Comparison of ENCODE assay signal across 22 cellular contexts in the genomic region with DNA sequence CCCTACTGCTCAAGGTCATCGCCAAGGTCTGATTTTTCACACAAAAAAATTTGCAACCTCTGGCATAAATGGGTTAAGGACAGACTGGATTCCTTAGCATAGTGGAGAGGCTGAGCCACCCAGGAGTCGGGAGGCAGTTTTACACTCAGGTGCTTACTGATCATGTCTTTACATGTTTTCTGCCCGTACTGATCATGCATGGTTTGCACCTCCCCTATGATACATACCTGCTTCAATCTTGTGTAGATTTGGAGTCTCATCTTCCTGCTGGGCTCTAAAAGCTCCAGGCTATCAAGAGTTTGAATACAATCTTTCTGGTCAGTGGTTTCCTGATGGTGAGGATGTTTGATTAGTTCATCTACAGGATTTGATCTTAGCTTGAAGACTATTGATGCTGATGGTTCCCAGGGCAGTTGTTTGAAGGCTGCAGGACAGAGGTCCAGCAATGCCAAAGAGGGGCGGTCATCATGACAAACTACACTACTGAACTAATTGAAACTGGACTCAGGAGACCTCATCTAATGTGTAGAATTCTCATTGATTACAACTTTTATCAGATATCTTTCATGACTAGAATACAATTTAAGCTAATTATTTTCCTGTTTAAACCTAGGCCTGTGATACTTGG. TPM values are rescaled to one million over a fixed set of nuclear protein-coding genes. Genes with fewer than 3 reads are reported as not detected.
DNase-seq lines count a peak whose midpoint lies in the region; ATAC-seq, FAIRE-seq and TF ChIP-seq lines count a peak whose summit lies in the region.
"Had no signal": no experiment of that assay in that cellular context is flagged by ENCODE, and none has a peak within 500 bp of the region (broad histone marks: within the 10 kb centered on the region; RNA-seq: fewer than 3 reads in every experiment).

No MANE protein-coding gene starts in this region.

- no peak overlapping the region for H3K4me2 ChIP-seq in HepG2 (ENCODE audit: low read depth, low read length)

- no TSS peak for BruUV-seq in HepG2 (replicated peaks; lab: Mats Ljungman, UMichigan)

- H3K27me3 ChIP-seq in HepG2 (ENCODE audit: control insufficient read depth in 1 of 2, insufficient read depth in 2 of 2, low read length in 2 of 2) (no peaks in the 10 kb centered on the region), right lobe of liver (no peaks in the 10 kb centered on the region)
- H3K27me3 ChIP-seq: ascending aorta, heart right ventricle, MG63, sigmoid colon had no signal

- peaks cover 3% of the 10 kb centered on the region; the same call in 1 of the 2 replicates for H4K20me1 ChIP-seq in HepG2 (ENCODE audit: insufficient read depth, low read length)

- peaks cover 20% of the 10 kb centered on the region for H3K4me1 Mint-ChIP-seq in activated CD4-positive, alpha-beta memory T cell treated with anti-CD3 and anti-CD28 coated beads for 36 hours (ENCODE audit: low read depth)
- peaks cover 10% of the 10 kb centered on the region for H3K4me1 Mint-ChIP-seq in type B pancreatic cell (ENCODE audit: unreplicated experiment)

- TF ChIP-seq EP300 in HepG2 (IDR thresholded peaks at IDR 0.05; ENCODE audit: low read depth in 2 of 2, low read length in 2 of 2) (no peak), HepG2 (CRISPR knock-in tag; IDR thresholded peaks at IDR 0.05; ENCODE audit: borderline replicate concordance) (no peak)

- no peaks in the 10 kb centered on the region for H3K27me3 Mint-ChIP-seq in activated CD4-positive, alpha-beta memory T cell treated with anti-CD3 and anti-CD28 coated beads for 36 hours
- H3K27me3 Mint-ChIP-seq in type B pancreatic cell = no peaks in the 10 kb centered on the region

- FAIRE-seq in HepG2 (lab: Jason Lieb, UNC) = no peak
- FAIRE-seq: H54, HTR-8/SVneo had no signal

- H3K36me3 Mint-ChIP-seq in activated CD4-positive, alpha-beta memory T cell treated with anti-CD3 and anti-CD28 coated beads for 36 hours = peaks cover 59% of the 10 kb centered on the region
- peaks cover 50% of the 10 kb centered on the region for H3K36me3 Mint-ChIP-seq in type B pancreatic cell

- TF ChIP-seq CTCF in HepG2 (CRISPR knock-in tag; IDR thresholded peaks at IDR 0.05) (no peak), right lobe of liver (IDR thresholded peaks at IDR 0.05) (no peak), type B pancreatic cell (conservative IDR thresholded peaks at IDR 0.05) (no peak)

- intact Hi-C loops in HepG2 (cut with micrococcal nuclease; ENCODE audit: unreplicated experiment) = no loop called here
- intact Hi-C loops in right lobe of liver (cut with DNase I) = no loop called here
- intact Hi-C loops in activated CD4-positive, alpha-beta memory T cell treated with anti-CD3 and anti-CD28 coated beads for 36 hours (cut with micrococcal nuclease) = no loop called here

- H3K9me3 ChIP-seq in HepG2 (ENCODE audit: low read length) (no peaks in the 10 kb centered on the region), right lobe of liver (no peaks in the 10 kb centered on the region)
- H3K9me3 ChIP-seq: ascending aorta, heart right ventricle, MG63, sigmoid colon had no signal

- H3K36me3 ChIP-seq in HepG2 (replicated peaks in 1 of 2; ENCODE audit: control insufficient read depth in 1 of 2, insufficient read depth in 2 of 2, low read length in 2 of 2) (peaks cover 29 to 77% of the 10 kb centered on the region in 2 experiments), right lobe of liver (peaks cover 0 to 94% (median 37%) of the 10 kb centered on the region in 4 donors)

- peaks cover 24% of the 10 kb centered on the region for H3K79me2 ChIP-seq in HepG2 (ENCODE audit: insufficient read depth, low read length)

- in situ Hi-C loops in HepG2 (cut with HindIII; ENCODE audit: extremely low pct_ligation_motif_present, low pct_unique_long_range_greater_than_20kb) = no loop called here

- POLR2A ChIA-PET in HepG2 (lab: Yijun Ruan, JAX) = interaction anchor here (0.5 to 5.4 kb wide), 4 partner anchors 13 to 61 kb away, joined by 3 to 30 read pairs (median 6); a partner anchor contains a TSS
- POLR2A ChIA-PET in activated CD4-positive, alpha-beta memory T cell treated with anti-CD3 and anti-CD28 coated beads for 36 hours (lab: Charles Lee) = interaction anchor here (1.3 to 1.5 kb wide), 2 partner anchors 11 to 21 kb away, joined by 3 to 5 read pairs; no protein-coding TSS in a partner anchor

- peak overlapping the region; percentile 1 for H3K27ac ChIP-seq in HepG2 (ENCODE audit: extremely low read length, insufficient read depth, low read length)
- H3K27ac ChIP-seq in right lobe of liver = no peak overlapping the region
- H3K27ac ChIP-seq in epithelial cell of prostate = peak overlapping the region; percentile 77
- H3K27ac ChIP-seq: ascending aorta, heart right ventricle, sigmoid colon had no signal

- 97% methylated on average over 4 of the region's 4 CpGs for WGBS in HepG2 (ENCODE audit: low lambda C conversion rate)
- 72% methylated on average over 3 of the region's 4 CpGs for WGBS in right lobe of liver (ENCODE audit: insufficient coverage, low coverage, low lambda C conversion rate, missing lambda C conversion rate)

- no peaks in the 10 kb centered on the region for H3K9me3 Mint-ChIP-seq in activated CD4-positive, alpha-beta memory T cell treated with anti-CD3 and anti-CD28 coated beads for 36 hours
- H3K9me3 Mint-ChIP-seq in type B pancreatic cell = no peaks in the 10 kb centered on the region
- H3K9me3 Mint-ChIP-seq: activated T-helper 1 cell treated with anti-CD3 and anti-CD28 coated beads, Interleukin-12 subunit alpha, Interleukin-12 subunit beta, Interleukin-2, Interleukin-4 antibody, amounts not matched to agents 30 ng/mL and 10 ng/mL and 1 ng/mL, durations not matched to agents 14 hours and 24 hours and 36 hours had no signal

- CTCF ChIA-PET in HepG2 (lab: Yijun Ruan, JAX; ENCODE audit: low intra/inter-chr PET ratio, low total read pairs) = no interaction called here
- CTCF ChIA-PET in activated CD4-positive, alpha-beta memory T cell treated with anti-CD3 and anti-CD28 coated beads for 36 hours (lab: Charles Lee) = no interaction called here

- H2AFZ ChIP-seq in HepG2 (ENCODE audit: low read length) = no peak overlapping the region

- no peak overlapping the region for H3K4me3 ChIP-seq in HepG2 (replicated peaks in 1 of 3; ENCODE audit: insufficient read depth in 1 of 3, low read depth in 2 of 3, low read length in 3 of 3)
- H3K4me3 ChIP-seq in right lobe of liver = no peak overlapping the region
- H3K4me3 ChIP-seq: ascending aorta, heart right ventricle, MG63, sigmoid colon had no signal

- TF ChIP-seq POLR2A in HepG2 (IDR thresholded peaks at IDR 0.05; ENCODE audit: insufficient read depth in 1 of 2, low read depth in 2 of 2, low read length in 2 of 2) (no peak; a peak in 1 of 4 replicates), right lobe of liver (IDR thresholded peaks at IDR 0.05) (no peak)

- no peak overlapping the region for H3K9ac ChIP-seq in HepG2 (ENCODE audit: insufficient read depth, low read depth, low read length)

- H3K4me1 ChIP-seq in HepG2 (ENCODE audit: insufficient read depth, low read length) (peaks cover 28% of the 10 kb centered on the region), right lobe of liver (peaks cover 0 to 2% (median 0%) of the 10 kb centered on the region in 4 donors)

- no peak overlapping the region for H3K4me3 Mint-ChIP-seq in activated CD4-positive, alpha-beta memory T cell treated with anti-CD3 and anti-CD28 coated beads for 36 hours
- no peak overlapping the region for H3K4me3 Mint-ChIP-seq in type B pancreatic cell
- H3K4me3 Mint-ChIP-seq: activated T-helper 1 cell treated with anti-CD3 and anti-CD28 coated beads, Interleukin-12 subunit alpha, Interleukin-12 subunit beta, Interleukin-2, Interleukin-4 antibody, amounts not matched to agents 30 ng/mL and 10 ng/mL and 1 ng/mL, durations not matched to agents 14 hours and 24 hours and 36 hours had no signal

- DNase-seq in HepG2 (ENCODE audit: low spot score) (no peak), right lobe of liver (no peak), epithelial cell of prostate (ENCODE audit: low read depth, low spot score) (peak; percentile 70), type B pancreatic cell (ENCODE audit: extremely low spot score, unreplicated experiment) (no peak), DMS153 treated with DMSO at 0.1 percent for 48 hours (lab: John Stamatoyannopoulos, UW; ENCODE audit: unreplicated experiment) (no peak), H4 (ENCODE audit: low spot score) (no peak)
- DNase-seq in activated CD4-positive, alpha-beta memory T cell treated with anti-CD3 and anti-CD28 coated beads for 36 hours = no peak
- DNase-seq in stimulated activated CD4-positive, alpha-beta T cell treated with anti-CD3 and anti-CD28 coated beads, Interleukin-2, amount 100 ng/mL, for 48 hours = no peak
- DNase-seq: activated CD4-positive, alpha-beta T cell treated with anti-CD3 and anti-CD28 coated beads for 1 hour; COR-L47; heart right ventricle; kidney glomerular epithelial cell; MG63; NCI-H187 treated with DMSO at 0.1 percent for 48 hours; NCI-H446; nucleus accumbens; SHP77 treated with DMSO at 0.1 percent for 48 hours; sigmoid colon had no signal

- H3K27ac Mint-ChIP-seq in activated CD4-positive, alpha-beta memory T cell treated with anti-CD3 and anti-CD28 coated beads for 36 hours = peak overlapping the region; percentile 59
- peak overlapping the region; percentile 66 for H3K27ac Mint-ChIP-seq in type B pancreatic cell

- no peak for TF ChIP-seq RAD21 in HepG2 (CRISPR knock-in tag; IDR thresholded peaks at IDR 0.05)

- ATAC-seq in HepG2 = peak; percentile 26
- no peak for ATAC-seq in right lobe of liver
- ATAC-seq: heart right ventricle had no signal

RNA-seq across cellular contexts. Expression of a gene that starts 6.9 kb away (rescaled TPM):
- total RNA-seq in HepG2 (2016; rRNA removed; fragmentation: Illumina TruSeq; extraction: Trizol) = 631 and 680 TPM in 2 replicates
- total RNA-seq in HepG2 (2016; cell fraction: cytosol; rRNA removed; fragmentation: Illumina TruSeq; extraction: Trizol; ENCODE audit: low read depth) = 223 and 253 TPM in 2 replicates
- 605 and 675 TPM in 2 replicates for total RNA-seq in HepG2 (2016; cell fraction: insoluble cytoplasmic fraction; rRNA removed; fragmentation: Illumina TruSeq; extraction: Trizol)
- 338 and 363 TPM in 2 replicates for total RNA-seq in HepG2 (2016; cell fraction: membrane; rRNA removed; fragmentation: Illumina TruSeq; extraction: Trizol)
- 227 and 273 TPM in 2 replicates for total RNA-seq in HepG2 (2016; cell fraction: nucleus; rRNA removed; fragmentation: Illumina TruSeq; extraction: Trizol)
- polyA plus RNA-seq in HepG2 (2011; rRNA removed) = 143 and 219 TPM in 2 replicates
- polyA plus RNA-seq in HepG2 (2011; cell fraction: cytosol; rRNA removed) = 153 and 205 TPM in 2 replicates
- polyA plus RNA-seq in HepG2 (2011; cell fraction: nucleus; rRNA removed) = 59.5 and 75.2 TPM in 2 replicates
- 262 and 271 TPM in 2 replicates for polyA plus RNA-seq in HepG2 (2012)
- 208 and 216 TPM in 2 replicates for polyA plus RNA-seq in HepG2 (2016; cell fraction: cytosol; fragmentation: Illumina TruSeq; extraction: Trizol; ENCODE audit: low read depth)
- polyA plus RNA-seq in HepG2 (2016; cell fraction: insoluble cytoplasmic fraction; fragmentation: Illumina TruSeq; extraction: Trizol; ENCODE audit: low read depth) = 559 and 587 TPM in 2 replicates
- polyA plus RNA-seq in HepG2 (2016; cell fraction: membrane; fragmentation: Illumina TruSeq; extraction: Trizol; ENCODE audit: low read depth) = 287 and 298 TPM in 2 replicates
- polyA plus RNA-seq in HepG2 (2016; cell fraction: nucleus; fragmentation: Illumina TruSeq; extraction: Trizol; ENCODE audit: insufficient read depth, low read depth) = 354 and 385 TPM in 2 replicates
- 48.7 and 110 TPM in 2 replicates for polyA minus RNA-seq in HepG2 (2011; rRNA and poly(A)+ RNA removed; ENCODE audit: low replicate concordance)
- polyA minus RNA-seq in HepG2 (2011; cell fraction: cytosol; rRNA and poly(A)+ RNA removed) = 109 and 144 TPM in 2 replicates
- 43.8 and 49.1 TPM in 2 replicates for polyA minus RNA-seq in HepG2 (2011; cell fraction: nucleus; rRNA and poly(A)+ RNA removed)
- 100 to 1,000 TPM in 2 of 6 experiments, 10 to 100 TPM in 4; 60.2 to 163 (median 67.6) TPM for total RNA-seq in right lobe of liver
- total RNA-seq in activated CD4-positive, alpha-beta memory T cell treated with anti-CD3 and anti-CD28 coated beads for 36 hours = 100 to 1,000 TPM; 342 TPM
- 143 and 153 TPM in 2 replicates for total RNA-seq in type B pancreatic cell (ENCODE audit: low replicate concordance)
- 273 and 317 TPM in 2 replicates for total RNA-seq in H4 (2014; rRNA removed; shearing (Covaris generic))

RNA-seq across cellular contexts. Expression of a gene that starts 12.1 kb away (rescaled TPM):
- total RNA-seq in HepG2 (2016; rRNA removed; fragmentation: Illumina TruSeq; extraction: Trizol) (54.7 and 58.5 TPM in 2 replicates), right lobe of liver (10 to 100 TPM; 11.5 to 21.4 (median 14.8) TPM), type B pancreatic cell (ENCODE audit: low replicate concordance) (65.2 and 70.8 TPM in 2 replicates)
- 16.2 and 18.9 TPM in 2 replicates for total RNA-seq in HepG2 (2016; cell fraction: cytosol; rRNA removed; fragmentation: Illumina TruSeq; extraction: Trizol; ENCODE audit: low read depth)
- 54.9 and 62.0 TPM in 2 replicates for total RNA-seq in HepG2 (2016; cell fraction: insoluble cytoplasmic fraction; rRNA removed; fragmentation: Illumina TruSeq; extraction: Trizol)
- 22.7 and 27.6 TPM in 2 replicates for total RNA-seq in HepG2 (2016; cell fraction: membrane; rRNA removed; fragmentation: Illumina TruSeq; extraction: Trizol)
- 50.9 and 60.8 TPM in 2 replicates for total RNA-seq in HepG2 (2016; cell fraction: nucleus; rRNA removed; fragmentation: Illumina TruSeq; extraction: Trizol)
- polyA plus RNA-seq in HepG2 (2011; rRNA removed) = 36.3 and 42.1 TPM in 2 replicates
- polyA plus RNA-seq in HepG2 (2011; cell fraction: cytosol; rRNA removed) = 26.3 and 28.2 TPM in 2 replicates
- polyA plus RNA-seq in HepG2 (2011; cell fraction: nucleus; rRNA removed) = 40.9 and 53.2 TPM in 2 replicates
- 28.1 and 30.8 TPM in 2 replicates for polyA plus RNA-seq in HepG2 (2012)
- polyA plus RNA-seq in HepG2 (2016; cell fraction: cytosol; fragmentation: Illumina TruSeq; extraction: Trizol; ENCODE audit: low read depth) = 10.1 TPM in 2 replicates
- 44.0 and 48.5 TPM in 2 replicates for polyA plus RNA-seq in HepG2 (2016; cell fraction: insoluble cytoplasmic fraction; fragmentation: Illumina TruSeq; extraction: Trizol; ENCODE audit: low read depth)
- 14.2 and 15.2 TPM in 2 replicates for polyA plus RNA-seq in HepG2 (2016; cell fraction: membrane; fragmentation: Illumina TruSeq; extraction: Trizol; ENCODE audit: low read depth)
- 80.1 and 81.6 TPM in 2 replicates for polyA plus RNA-seq in HepG2 (2016; cell fraction: nucleus; fragmentation: Illumina TruSeq; extraction: Trizol; ENCODE audit: insufficient read depth, low read depth)
- 19.9 and 28.3 TPM in 2 replicates for polyA minus RNA-seq in HepG2 (2011; rRNA and poly(A)+ RNA removed; ENCODE audit: low replicate concordance)
- polyA minus RNA-seq in HepG2 (2011; cell fraction: cytosol; rRNA and poly(A)+ RNA removed) = 7.7 and 10.6 TPM in 2 replicates
- polyA minus RNA-seq in HepG2 (2011; cell fraction: nucleus; rRNA and poly(A)+ RNA removed) = 50.2 and 57.8 TPM in 2 replicates
- total RNA-seq in activated CD4-positive, alpha-beta memory T cell treated with anti-CD3 and anti-CD28 coated beads for 36 hours = 10 to 100 TPM; 51.7 to 53.4 TPM
- 34.8 and 43.2 TPM in 2 replicates for total RNA-seq in H4 (2014; rRNA removed; shearing (Covaris generic))

RNA-seq across cellular contexts. Expression of a gene that starts 12.6 kb away (rescaled TPM):
- total RNA-seq in HepG2 (2016; rRNA removed; fragmentation: Illumina TruSeq; extraction: Trizol) (130 and 170 TPM in 2 replicates), right lobe of liver (10 to 100 TPM; 27.7 to 76.1 (median 52.3) TPM), type B pancreatic cell (ENCODE audit: low replicate concordance) (58.8 and 72.4 TPM in 2 replicates)
- total RNA-seq in HepG2 (2016; cell fraction: cytosol; rRNA removed; fragmentation: Illumina TruSeq; extraction: Trizol; ENCODE audit: low read depth) = 30.4 and 32.6 TPM in 2 replicates
- 132 and 163 TPM in 2 replicates for total RNA-seq in HepG2 (2016; cell fraction: insoluble cytoplasmic fraction; rRNA removed; fragmentation: Illumina TruSeq; extraction: Trizol)
- 54.6 and 60.9 TPM in 2 replicates for total RNA-seq in HepG2 (2016; cell fraction: membrane; rRNA removed; fragmentation: Illumina TruSeq; extraction: Trizol)
- 87.9 and 98.8 TPM in 2 replicates for total RNA-seq in HepG2 (2016; cell fraction: nucleus; rRNA removed; fragmentation: Illumina TruSeq; extraction: Trizol)
- polyA plus RNA-seq in HepG2 (2011; rRNA removed) = 39.5 and 48.2 TPM in 2 replicates
- 35.2 and 42.9 TPM in 2 replicates for polyA plus RNA-seq in HepG2 (2011; cell fraction: cytosol; rRNA removed)
- 42.5 and 45.9 TPM in 2 replicates for polyA plus RNA-seq in HepG2 (2011; cell fraction: nucleus; rRNA removed)
- polyA plus RNA-seq in HepG2 (2012) = 39.2 and 40.9 TPM in 2 replicates
- polyA plus RNA-seq in HepG2 (2016; cell fraction: cytosol; fragmentation: Illumina TruSeq; extraction: Trizol; ENCODE audit: low read depth) = 17.3 and 19.0 TPM in 2 replicates
- polyA plus RNA-seq in HepG2 (2016; cell fraction: insoluble cytoplasmic fraction; fragmentation: Illumina TruSeq; extraction: Trizol; ENCODE audit: low read depth) = 131 and 155 TPM in 2 replicates
- polyA plus RNA-seq in HepG2 (2016; cell fraction: membrane; fragmentation: Illumina TruSeq; extraction: Trizol; ENCODE audit: low read depth) = 25.3 and 31.8 TPM in 2 replicates
- polyA plus RNA-seq in HepG2 (2016; cell fraction: nucleus; fragmentation: Illumina TruSeq; extraction: Trizol; ENCODE audit: insufficient read depth, low read depth) = 71.1 and 89.9 TPM in 2 replicates
- 74.6 and 180 TPM in 2 replicates for polyA minus RNA-seq in HepG2 (2011; rRNA and poly(A)+ RNA removed; ENCODE audit: low replicate concordance)
- 43.0 and 46.7 TPM in 2 replicates for polyA minus RNA-seq in HepG2 (2011; cell fraction: cytosol; rRNA and poly(A)+ RNA removed)
- polyA minus RNA-seq in HepG2 (2011; cell fraction: nucleus; rRNA and poly(A)+ RNA removed) = 105 and 113 TPM in 2 replicates
- 100 to 1,000 TPM; 110 to 113 TPM for total RNA-seq in activated CD4-positive, alpha-beta memory T cell treated with anti-CD3 and anti-CD28 coated beads for 36 hours
- 90.5 and 127 TPM in 2 replicates for total RNA-seq in H4 (2014; rRNA removed; shearing (Covaris generic))

RNA-seq across cellular contexts. Expression of a gene that starts 36.7 kb away (rescaled TPM):
- total RNA-seq in HepG2 (2016; rRNA removed; fragmentation: Illumina TruSeq; extraction: Trizol) (20.1 and 34.8 TPM in 2 replicates), right lobe of liver (1 to 10 TPM; 6.4 to 10.0 (median 7.2) TPM), type B pancreatic cell (ENCODE audit: low replicate concordance) (14.6 and 26.2 TPM in 2 replicates)
- 12.8 and 14.6 TPM in 2 replicates for total RNA-seq in HepG2 (2016; cell fraction: cytosol; rRNA removed; fragmentation: Illumina TruSeq; extraction: Trizol; ENCODE audit: low read depth)
- 20.9 and 31.1 TPM in 2 replicates for total RNA-seq in HepG2 (2016; cell fraction: insoluble cytoplasmic fraction; rRNA removed; fragmentation: Illumina TruSeq; extraction: Trizol)
- total RNA-seq in HepG2 (2016; cell fraction: membrane; rRNA removed; fragmentation: Illumina TruSeq; extraction: Trizol) = 16.8 and 16.9 TPM in 2 replicates
- total RNA-seq in HepG2 (2016; cell fraction: nucleus; rRNA removed; fragmentation: Illumina TruSeq; extraction: Trizol) = 20.4 and 22.7 TPM in 2 replicates
- polyA plus RNA-seq in HepG2 (2011; rRNA removed) = 15.5 and 18.4 TPM in 2 replicates
- 11.2 and 12.3 TPM in 2 replicates for polyA plus RNA-seq in HepG2 (2011; cell fraction: cytosol; rRNA removed)
- 20.2 and 22.4 TPM in 2 replicates for polyA plus RNA-seq in HepG2 (2011; cell fraction: nucleus; rRNA removed)
- 15.6 and 16.6 TPM in 2 replicates for polyA plus RNA-seq in HepG2 (2012)
- 1.8 TPM in 2 replicates for polyA plus RNA-seq in HepG2 (2016; cell fraction: cytosol; fragmentation: Illumina TruSeq; extraction: Trizol; ENCODE audit: low read depth)
- 29.3 and 33.3 TPM in 2 replicates for polyA plus RNA-seq in HepG2 (2016; cell fraction: insoluble cytoplasmic fraction; fragmentation: Illumina TruSeq; extraction: Trizol; ENCODE audit: low read depth)
- polyA plus RNA-seq in HepG2 (2016; cell fraction: membrane; fragmentation: Illumina TruSeq; extraction: Trizol; ENCODE audit: low read depth) = 7.2 TPM in 2 replicates
- 46.3 and 53.5 TPM in 2 replicates for polyA plus RNA-seq in HepG2 (2016; cell fraction: nucleus; fragmentation: Illumina TruSeq; extraction: Trizol; ENCODE audit: insufficient read depth, low read depth)
- 44.5 and 49.7 TPM in 2 replicates for polyA minus RNA-seq in HepG2 (2011; rRNA and poly(A)+ RNA removed; ENCODE audit: low replicate concordance)
- polyA minus RNA-seq in HepG2 (2011; cell fraction: cytosol; rRNA and poly(A)+ RNA removed) = 17.9 and 18.8 TPM in 2 replicates
- 14.9 and 15.3 TPM in 2 replicates for polyA minus RNA-seq in HepG2 (2011; cell fraction: nucleus; rRNA and poly(A)+ RNA removed)
- total RNA-seq in activated CD4-positive, alpha-beta memory T cell treated with anti-CD3 and anti-CD28 coated beads for 36 hours = 10 to 100 TPM; 21.8 to 21.9 TPM
- total RNA-seq in H4 (2014; rRNA removed; shearing (Covaris generic)) = 3.9 and 5.8 TPM in 2 replicates

RNA-seq across cellular contexts. Expression of a gene that starts 53.9 kb away (rescaled TPM):
- total RNA-seq in HepG2 (2016; rRNA removed; fragmentation: Illumina TruSeq; extraction: Trizol) = 41.4 and 59.3 TPM in 2 replicates
- total RNA-seq in HepG2 (2016; cell fraction: cytosol; rRNA removed; fragmentation: Illumina TruSeq; extraction: Trizol; ENCODE audit: low read depth) = 25.6 and 28.7 TPM in 2 replicates
- total RNA-seq in HepG2 (2016; cell fraction: insoluble cytoplasmic fraction; rRNA removed; fragmentation: Illumina TruSeq; extraction: Trizol) = 38.6 and 66.1 TPM in 2 replicates
- total RNA-seq in HepG2 (2016; cell fraction: membrane; rRNA removed; fragmentation: Illumina TruSeq; extraction: Trizol) = 33.6 and 39.9 TPM in 2 replicates
- total RNA-seq in HepG2 (2016; cell fraction: nucleus; rRNA removed; fragmentation: Illumina TruSeq; extraction: Trizol) = 60.7 and 77.4 TPM in 2 replicates
- polyA plus RNA-seq in HepG2 (2011; rRNA removed) = 59.0 and 65.2 TPM in 2 replicates
- polyA plus RNA-seq in HepG2 (2011; cell fraction: cytosol; rRNA removed) = 34.0 and 50.7 TPM in 2 replicates
- polyA plus RNA-seq in HepG2 (2011; cell fraction: nucleus; rRNA removed) = 63.2 and 65.1 TPM in 2 replicates
- 36.4 and 42.5 TPM in 2 replicates for polyA plus RNA-seq in HepG2 (2012)
- polyA plus RNA-seq in HepG2 (2016; cell fraction: cytosol; fragmentation: Illumina TruSeq; extraction: Trizol; ENCODE audit: low read depth) = 37.6 and 45.6 TPM in 2 replicates
- 43.9 and 63.4 TPM in 2 replicates for polyA plus RNA-seq in HepG2 (2016; cell fraction: insoluble cytoplasmic fraction; fragmentation: Illumina TruSeq; extraction: Trizol; ENCODE audit: low read depth)
- polyA plus RNA-seq in HepG2 (2016; cell fraction: membrane; fragmentation: Illumina TruSeq; extraction: Trizol; ENCODE audit: low read depth) = 36.3 and 44.4 TPM in 2 replicates
- polyA plus RNA-seq in HepG2 (2016; cell fraction: nucleus; fragmentation: Illumina TruSeq; extraction: Trizol; ENCODE audit: insufficient read depth, low read depth) = 159 and 169 TPM in 2 replicates
- 21.7 and 35.4 TPM in 2 replicates for polyA minus RNA-seq in HepG2 (2011; rRNA and poly(A)+ RNA removed; ENCODE audit: low replicate concordance)
- polyA minus RNA-seq in HepG2 (2011; cell fraction: cytosol; rRNA and poly(A)+ RNA removed) = 22.2 and 22.9 TPM in 2 replicates
- polyA minus RNA-seq in HepG2 (2011; cell fraction: nucleus; rRNA and poly(A)+ RNA removed) = 54.3 and 57.7 TPM in 2 replicates
- total RNA-seq in right lobe of liver = 10 to 100 TPM; 31.2 to 47.9 (median 43.2) TPM
- 10 to 100 TPM; 54.8 to 57.8 TPM for total RNA-seq in activated CD4-positive, alpha-beta memory T cell treated with anti-CD3 and anti-CD28 coated beads for 36 hours
- 57.3 and 79.4 TPM in 2 replicates for total RNA-seq in type B pancreatic cell (ENCODE audit: low replicate concordance)
- total RNA-seq in H4 (2014; rRNA removed; shearing (Covaris generic)) = 21.2 and 43.2 TPM in 2 replicates

Comparison
In these comparisons a context has a peak if more than half of its experiments do, and no peak if none do; other contexts are left out.
1. H3K27ac ChIP-seq: peak in HepG2 (single experiment) and epithelial cell of prostate (single experiment); none in right lobe of liver (0 of 3).